ENCODE assay signal across 9 cellular contexts in genomic region chr16:81715358-81716196, GRCh38.
DNase-seq lines count a peak whose midpoint lies in the region; ATAC-seq and TF ChIP-seq lines count a peak whose summit lies in the region.
"Had no signal": no experiment of that assay in that cellular context is flagged by ENCODE, and none has a peak within 500 bp of the region (broad histone marks: within the 10 kb centered on the region; RNA-seq: fewer than 3 reads in every experiment).

No MANE protein-coding gene starts in this region.

- peak overlapping the region; percentile 44 for H3K4me2 ChIP-seq in hepatocyte

- 64% methylated on average over 11 of the region's 11 CpGs for WGBS in hepatocyte (ENCODE audit: low lambda C conversion rate, missing lambda C conversion rate)
- WGBS in psoas muscle, 3 donors: 78 to 79% (median 78%) methylated on average over 11 of the region's 11 CpGs

- H3K9me3 ChIP-seq in hepatocyte (ENCODE audit: low read depth) (no peaks in the 10 kb centered on the region), psoas muscle (no peaks in the 10 kb centered on the region)

- DNase-seq in hepatocyte (ENCODE audit: low spot score): no peak
- DNase-seq in NCI-H1930 (lab: John Stamatoyannopoulos, UW): no peak
- no peak for DNase-seq in Ammon's horn (ENCODE audit: low spot score)
- DNase-seq in left cardiac atrium: no peak
- DNase-seq in psoas muscle: no peak

- no peaks in the 10 kb centered on the region for H4K20me1 ChIP-seq in hepatocyte (ENCODE audit: insufficient read depth, poor library complexity, severe bottlenecking)

- H2AFZ ChIP-seq in hepatocyte: no peak overlapping the region

- no peak overlapping the region for H3K4me3 ChIP-seq in hepatocyte
- H3K4me3 ChIP-seq in psoas muscle: no peak overlapping the region

- intact Hi-C loops in left cardiac atrium (cut with DNase I): no loop called here
- intact Hi-C loops in psoas muscle (cut with DNase I): no loop called here

- H3K36me3 ChIP-seq in hepatocyte (replicated peaks; ENCODE audit: insufficient read depth, low read depth) (no peaks in the 10 kb centered on the region), psoas muscle (ENCODE audit: insufficient read depth in 1 of 2, low read depth in 1 of 2) (no peaks in the 10 kb centered on the region)

- no peaks in the 10 kb centered on the region for H3K9me2 ChIP-seq in hepatocyte (replicated peaks; ENCODE audit: insufficient read depth)

- TF ChIP-seq CTCF in hepatocyte (IDR thresholded peaks at IDR 0.05; ENCODE audit: poor library complexity) (no peak), psoas muscle (IDR thresholded peaks at IDR 0.05) (no peak)

- H3K79me2 ChIP-seq in hepatocyte: no peaks in the 10 kb centered on the region

- H3K27ac ChIP-seq in hepatocyte (peak overlapping the region; percentile 70), psoas muscle (no peak overlapping the region)
- H3K27ac ChIP-seq: RWPE1 had no signal

- H3K27me3 ChIP-seq in hepatocyte (no peaks in the 10 kb centered on the region), psoas muscle (ENCODE audit: insufficient read depth in 3 of 3, low read length in 2 of 3) (no peaks in the 10 kb centered on the region)

- ATAC-seq in GM18502 (IDR thresholded peaks at IDR 0.05; ENCODE audit: poor library complexity, unreplicated experiment) (peak; percentile 62), GM21528 (IDR thresholded peaks at IDR 0.05; ENCODE audit: low FRiP score, unreplicated experiment) (peak; percentile 59), HG03558 (IDR thresholded peaks at IDR 0.05; ENCODE audit: extremely low read depth, unreplicated experiment) (peak; percentile 55), left cardiac atrium (no peak), psoas muscle (no peak)

- H3K4me1 ChIP-seq in hepatocyte (ENCODE audit: insufficient read depth) (peaks cover 13% of the 10 kb centered on the region), psoas muscle (no peaks in the 10 kb centered on the region)

Comparison
In these comparisons a context has a peak if more than half of its experiments do, and no peak if none do; other contexts are left out.
1. ATAC-seq: peak in GM18502 (single experiment), GM21528 (single experiment) and HG03558 (single experiment); none in left cardiac atrium (0 of 2) and psoas muscle (0 of 4).